ENCODE assay signal across 1 cellular context in the genomic region with DNA sequence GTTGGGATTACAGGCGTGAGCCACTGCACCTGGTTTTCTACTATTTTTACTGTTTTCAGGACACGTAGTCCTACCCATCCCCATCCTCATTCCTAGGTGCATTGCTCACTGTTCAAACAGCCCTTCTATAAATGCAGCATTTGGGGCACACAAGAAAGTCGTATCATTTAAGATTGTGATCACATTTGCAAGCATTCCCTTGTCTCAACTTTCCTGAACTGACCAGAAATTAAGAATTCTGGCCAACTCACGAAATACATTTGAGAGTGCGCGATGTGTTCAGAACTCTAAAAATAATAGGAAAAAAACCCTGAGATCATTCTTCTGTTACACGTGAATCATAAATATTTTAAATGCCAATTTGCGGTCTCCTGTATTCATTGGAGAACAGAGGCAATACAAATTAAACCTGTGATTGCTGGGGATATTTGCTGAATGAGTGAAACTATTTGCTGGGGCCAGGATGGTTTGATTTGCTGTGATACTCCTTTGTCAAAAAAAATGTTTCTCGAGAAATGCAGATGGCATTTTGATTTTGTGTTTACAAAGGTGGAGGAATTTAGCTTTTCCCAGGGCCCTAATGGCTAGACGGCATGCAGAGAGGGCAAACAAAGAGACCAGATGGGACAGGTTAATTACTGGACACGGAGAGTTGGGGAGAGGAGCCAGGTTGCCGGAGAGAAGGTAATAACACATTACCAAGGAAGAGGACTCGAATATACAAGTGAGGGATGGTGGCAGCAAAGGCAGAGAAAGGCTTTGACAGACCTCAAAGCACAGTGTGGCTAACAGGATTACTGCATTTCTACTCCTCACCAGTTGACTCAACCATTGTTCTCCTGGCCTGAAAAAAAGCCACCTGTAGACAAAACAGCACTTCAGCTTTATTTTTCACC.
TF ChIP-seq lines count a peak whose summit lies in the region.

No MANE protein-coding gene starts in this region.

TF ChIP-seq in WTC11, 78 proteins besides CTCF, POLR2A, EP300 and RAD21 (continued from another document):
- TF ChIP-seq, protein P1, sequence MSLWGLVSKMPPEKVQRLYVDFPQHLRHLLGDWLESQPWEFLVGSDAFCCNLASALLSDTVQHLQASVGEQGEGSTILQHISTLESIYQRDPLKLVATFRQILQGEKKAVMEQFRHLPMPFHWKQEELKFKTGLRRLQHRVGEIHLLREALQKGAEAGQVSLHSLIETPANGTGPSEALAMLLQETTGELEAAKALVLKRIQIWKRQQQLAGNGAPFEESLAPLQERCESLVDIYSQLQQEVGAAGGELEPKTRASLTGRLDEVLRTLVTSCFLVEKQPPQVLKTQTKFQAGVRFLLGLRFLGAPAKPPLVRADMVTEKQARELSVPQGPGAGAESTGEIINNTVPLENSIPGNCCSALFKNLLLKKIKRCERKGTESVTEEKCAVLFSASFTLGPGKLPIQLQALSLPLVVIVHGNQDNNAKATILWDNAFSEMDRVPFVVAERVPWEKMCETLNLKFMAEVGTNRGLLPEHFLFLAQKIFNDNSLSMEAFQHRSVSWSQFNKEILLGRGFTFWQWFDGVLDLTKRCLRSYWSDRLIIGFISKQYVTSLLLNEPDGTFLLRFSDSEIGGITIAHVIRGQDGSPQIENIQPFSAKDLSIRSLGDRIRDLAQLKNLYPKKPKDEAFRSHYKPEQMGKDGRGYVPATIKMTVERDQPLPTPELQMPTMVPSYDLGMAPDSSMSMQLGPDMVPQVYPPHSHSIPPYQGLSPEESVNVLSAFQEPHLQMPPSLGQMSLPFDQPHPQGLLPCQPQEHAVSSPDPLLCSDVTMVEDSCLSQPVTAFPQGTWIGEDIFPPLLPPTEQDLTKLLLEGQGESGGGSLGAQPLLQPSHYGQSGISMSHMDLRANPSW (CRISPR knock-in tag; conservative IDR thresholded peaks at IDR 0.05; ENCODE audit: low read depth), result no peak
- no peak for TF ChIP-seq ZNF219 (CRISPR knock-in tag; IDR thresholded peaks at IDR 0.05; ENCODE audit: borderline replicate concordance)
